ENCODE assay signal across 1 cellular context in the genomic region with DNA sequence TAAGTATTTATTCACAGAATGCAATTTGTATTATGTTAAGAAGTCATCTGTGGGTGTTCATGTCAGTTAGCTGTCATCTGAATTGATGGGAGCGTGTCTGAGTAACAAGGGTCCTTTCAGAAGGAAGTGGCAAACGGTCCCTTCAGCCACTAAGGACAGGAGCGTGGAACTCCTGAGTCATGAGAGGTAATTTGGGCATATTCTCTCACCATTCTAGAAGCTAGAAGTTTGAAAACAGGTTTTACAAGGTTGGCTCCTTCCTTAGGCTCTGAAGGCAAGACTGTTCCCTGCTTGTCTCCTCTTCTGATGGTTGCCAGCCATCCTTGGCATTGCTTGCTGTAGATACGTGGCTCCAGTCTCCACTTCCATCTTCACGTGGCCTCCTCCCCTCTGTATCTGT.
TF ChIP-seq lines count a peak whose summit lies in the region.

No MANE protein-coding gene starts in this region.

TF ChIP-seq in SK-N-SH, 30 proteins besides CTCF, POLR2A, EP300 and RAD21 (continued from another document):
- TF ChIP-seq, protein P1, sequence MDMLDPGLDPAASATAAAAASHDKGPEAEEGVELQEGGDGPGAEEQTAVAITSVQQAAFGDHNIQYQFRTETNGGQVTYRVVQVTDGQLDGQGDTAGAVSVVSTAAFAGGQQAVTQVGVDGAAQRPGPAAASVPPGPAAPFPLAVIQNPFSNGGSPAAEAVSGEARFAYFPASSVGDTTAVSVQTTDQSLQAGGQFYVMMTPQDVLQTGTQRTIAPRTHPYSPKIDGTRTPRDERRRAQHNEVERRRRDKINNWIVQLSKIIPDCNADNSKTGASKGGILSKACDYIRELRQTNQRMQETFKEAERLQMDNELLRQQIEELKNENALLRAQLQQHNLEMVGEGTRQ (IDR thresholded peaks at IDR 0.05; ENCODE audit: borderline replicate concordance, low read depth, low read length) = no peak
- TF ChIP-seq MEF2A (IDR thresholded peaks at IDR 0.05; ENCODE audit: borderline replicate concordance, low read depth) (no peak), TAF1 (IDR thresholded peaks at IDR 0.05; ENCODE audit: borderline replicate concordance, low read depth, low read length) (no peak), GATA2 (CRISPR knock-in tag; IDR thresholded peaks at IDR 0.05) (no peak)
- TF ChIP-seq, protein P2, sequence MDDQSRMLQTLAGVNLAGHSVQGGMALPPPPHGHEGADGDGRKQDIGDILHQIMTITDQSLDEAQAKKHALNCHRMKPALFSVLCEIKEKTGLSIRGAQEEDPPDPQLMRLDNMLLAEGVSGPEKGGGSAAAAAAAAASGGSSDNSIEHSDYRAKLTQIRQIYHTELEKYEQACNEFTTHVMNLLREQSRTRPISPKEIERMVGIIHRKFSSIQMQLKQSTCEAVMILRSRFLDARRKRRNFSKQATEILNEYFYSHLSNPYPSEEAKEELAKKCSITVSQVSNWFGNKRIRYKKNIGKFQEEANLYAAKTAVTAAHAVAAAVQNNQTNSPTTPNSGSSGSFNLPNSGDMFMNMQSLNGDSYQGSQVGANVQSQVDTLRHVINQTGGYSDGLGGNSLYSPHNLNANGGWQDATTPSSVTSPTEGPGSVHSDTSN (IDR thresholded peaks at IDR 0.05) = no peak
